17 cellular contexts compared by ENCODE assay signal in genomic region chr11:18010271-18010670, GRCh38.
DNase-seq lines count a peak whose midpoint lies in the region; ATAC-seq, FAIRE-seq and TF ChIP-seq lines count a peak whose summit lies in the region.
"Had no signal": no experiment of that assay in that cellular context is flagged by ENCODE, and none has a peak within 500 bp of the region (broad histone marks: within the 10 kb centered on the region; RNA-seq: fewer than 3 reads in every experiment).

No MANE protein-coding gene starts in this region.

- H3K4me3 ChIP-seq in DND-41 (ENCODE audit: low read depth in 1 of 2, low read length in 2 of 2) = no peak overlapping the region
- H3K4me3 ChIP-seq in choroid plexus epithelial cell (ENCODE audit: low read depth, low read length) = no peak overlapping the region
- H3K4me3 ChIP-seq: left lung had no signal

- peaks cover 33% of the 10 kb centered on the region for H3K4me1 ChIP-seq in DND-41 (ENCODE audit: insufficient read depth, low read length)

- peaks cover 14% of the 10 kb centered on the region for H3K36me3 ChIP-seq in DND-41 (ENCODE audit: insufficient read depth, low read length)

- no peaks in the 10 kb centered on the region for H3K9me3 ChIP-seq in DND-41 (ENCODE audit: insufficient read depth, low read length, severe bottlenecking)
- H3K9me3 ChIP-seq: left lung had no signal

- no peak overlapping the region for H3K9ac ChIP-seq in DND-41 (ENCODE audit: low read depth, low read length)

- H4K20me1 ChIP-seq in DND-41 (ENCODE audit: insufficient read depth, low read length) = no peaks in the 10 kb centered on the region

- DNase-seq in NCI-H146 (lab: John Stamatoyannopoulos, UW) (peak; percentile 3), NCI-H146 treated with DMSO at 0.1 percent for 48 hours (lab: John Stamatoyannopoulos, UW; ENCODE audit: unreplicated experiment) (no peak), DND-41 (no peak), NCI-H82 treated with DMSO at 0.1 percent for 48 hours (lab: John Stamatoyannopoulos, UW; ENCODE audit: unreplicated experiment) (peak; percentile 24), choroid plexus epithelial cell (ENCODE audit: low read depth) (no peak), RCC 7860 (ENCODE audit: low spot score) (no peak), NCI-H1048 (lab: John Stamatoyannopoulos, UW) (no peak)
- DNase-seq: activated CD4-positive, alpha-beta memory T cell treated with anti-CD3 and anti-CD28 coated beads, Interleukin-2, amount 10 ng/mL, durations not matched to agents 7 days and 5 days; activated effector memory CD4-positive, alpha-beta T cell treated with Interleukin-2 at 50 U/mL for 16 hours; effector CD4-positive, alpha-beta T cell; GDM1; left lung; NCI-H1930; NK-92 treated with Interleukin-12 subunit alpha and Interleukin-12 subunit beta, amount 100 ng/mL, for 24 hours; SHP77 treated with DMSO at 0.1 percent for 48 hours; T1000 had no signal

- no peak for FAIRE-seq in RCC 7860 (lab: Jason Lieb, UNC)

- TF ChIP-seq CTCF in DND-41 (IDR thresholded peaks at IDR 0.05; ENCODE audit: borderline replicate concordance, extremely low read depth, low read length, poor library complexity, severe bottlenecking) (peak; percentile 36), choroid plexus epithelial cell (conservative IDR thresholded peaks at IDR 0.05; ENCODE audit: low read depth, low read length) (peak; percentile 10)

- no peak for ATAC-seq in DND-41 (ENCODE audit: insufficient read depth, low read depth)
- ATAC-seq in GM18909 (IDR thresholded peaks at IDR 0.05; ENCODE audit: poor library complexity, unreplicated experiment) = no peak
- ATAC-seq: left lung had no signal

- no peak overlapping the region for H3K27ac ChIP-seq in DND-41 (ENCODE audit: low read length)
- H3K27ac ChIP-seq: left lung had no signal

- peaks cover 22% of the 10 kb centered on the region for H3K79me2 ChIP-seq in DND-41 (ENCODE audit: insufficient read depth, low read length)

- no peaks in the 10 kb centered on the region for H3K27me3 ChIP-seq in DND-41 (ENCODE audit: insufficient read depth, low read length, poor library complexity)
- H3K27me3 ChIP-seq: left lung had no signal

- no peak overlapping the region for H2AFZ ChIP-seq in DND-41 (ENCODE audit: low read depth, low read length)

- no peak overlapping the region for H3K4me2 ChIP-seq in DND-41 (ENCODE audit: insufficient read depth, low read length)

Comparison
In these comparisons a context has a peak if more than half of its experiments do, and no peak if none do; other contexts are left out.
1. DNase-seq: peak in NCI-H146 (single experiment) and NCI-H82 treated with DMSO at 0.1 percent for 48 hours (single experiment); none in NCI-H146 treated with DMSO at 0.1 percent for 48 hours (single experiment), DND-41 (single experiment), choroid plexus epithelial cell (single experiment), RCC 7860 (single experiment) and NCI-H1048 (single experiment).